Comparison of ENCODE assay signal across 8 cellular contexts in genomic region chr1:109427171-109427467, GRCh38. TPM values are rescaled to one million over a fixed set of nuclear protein-coding genes. Genes with fewer than 3 reads are reported as not detected.
DNase-seq lines count a peak whose midpoint lies in the region; ATAC-seq and TF ChIP-seq lines count a peak whose summit lies in the region.

No MANE protein-coding gene starts in this region.

- H3K4me3 Mint-ChIP-seq in GM23338: peak overlapping the region; percentile 95
- H3K4me3 Mint-ChIP-seq in T-helper 1 cell treated with Interleukin-12 subunit alpha and Interleukin-12 subunit beta and Interleukin-4 antibody, amounts not matched to agents 30 μg/mL and 1 μg/mL, for 36 hours: peak overlapping the region; percentile 96

- H4K20me1 ChIP-seq in GM23338 (replicated peaks; ENCODE audit: insufficient read depth): peaks cover 14% of the 10 kb centered on the region

- H3K4me2 ChIP-seq in GM23338: peak overlapping the region; percentile 84

- no peaks in the 10 kb centered on the region for H3K9me2 ChIP-seq in GM23338 (ENCODE audit: insufficient read depth)

- H3K27me3 Mint-ChIP-seq in GM23338 (ENCODE audit: insufficient read depth, low read depth, poor library complexity): peaks cover 2% of the 10 kb centered on the region
- H3K27me3 Mint-ChIP-seq in T-helper 1 cell treated with Interleukin-12 subunit alpha and Interleukin-12 subunit beta and Interleukin-4 antibody, amounts not matched to agents 30 μg/mL and 1 μg/mL, for 36 hours (ENCODE audit: low read depth): peaks cover 16% of the 10 kb centered on the region

- DNase-seq in GM23338 (ENCODE audit: low spot score) (no peak), fibroblast of the aortic adventitia (ENCODE audit: low read depth) (peak; percentile 44), sigmoid colon (no peak), T1000 (lab: John Stamatoyannopoulos, UW) (no peak), 8988T (no peak), DMS 273 (lab: John Stamatoyannopoulos, UW; ENCODE audit: unreplicated experiment) (no peak)

- ATAC-seq in GM23338 (no peak), GM19023 (IDR thresholded peaks at IDR 0.05; ENCODE audit: unreplicated experiment) (no peak)

- peaks cover 46% of the 10 kb centered on the region for H3K79me2 ChIP-seq in GM23338 (replicated peaks; ENCODE audit: insufficient read depth)

- peak overlapping the region; percentile 88 for H3K27ac Mint-ChIP-seq in GM23338
- peak overlapping the region; percentile 97 for H3K27ac Mint-ChIP-seq in T-helper 1 cell treated with Interleukin-12 subunit alpha and Interleukin-12 subunit beta and Interleukin-4 antibody, amounts not matched to agents 30 μg/mL and 1 μg/mL, for 36 hours

- no peak for TF ChIP-seq POLR2A in sigmoid colon (IDR thresholded peaks at IDR 0.05)

- peaks cover 4% of the 10 kb centered on the region; the same call in 1 of the 2 replicates for H3K4me1 ChIP-seq in GM23338 (ENCODE audit: insufficient read depth)
- peaks cover 4 to 41% (median 26%) of the 10 kb centered on the region in 4 donors for H3K4me1 ChIP-seq in sigmoid colon

- H2AFZ ChIP-seq in GM23338: no peak overlapping the region

- no peaks in the 10 kb centered on the region for H3K9me3 Mint-ChIP-seq in GM23338
- no peaks in the 10 kb centered on the region for H3K9me3 Mint-ChIP-seq in T-helper 1 cell treated with Interleukin-12 subunit alpha and Interleukin-12 subunit beta and Interleukin-4 antibody, amounts not matched to agents 30 μg/mL and 1 μg/mL, for 36 hours

- no peaks in the 10 kb centered on the region; the same call in 1 of the 2 replicates for H3K36me3 ChIP-seq in GM23338 (ENCODE audit: insufficient read depth)
- H3K36me3 ChIP-seq in sigmoid colon: no peaks in the 10 kb centered on the region

- no peaks in the 10 kb centered on the region for H3K27me3 ChIP-seq in GM23338 (ENCODE audit: insufficient read depth)
- H3K27me3 ChIP-seq in sigmoid colon: no peaks in the 10 kb centered on the region

- peak overlapping the region; percentile 78; the same call in 1 of the 2 replicates for H3K27ac ChIP-seq in GM23338 (ENCODE audit: low read depth)
- peak overlapping the region; percentile 86 to 94 (median 92) for H3K27ac ChIP-seq in sigmoid colon

- H3K4me1 Mint-ChIP-seq in GM23338: peaks cover 17% of the 10 kb centered on the region; the same call in 2 of the 3 replicates
- H3K4me1 Mint-ChIP-seq in T-helper 1 cell treated with Interleukin-12 subunit alpha and Interleukin-12 subunit beta and Interleukin-4 antibody, amounts not matched to agents 30 μg/mL and 1 μg/mL, for 36 hours (ENCODE audit: low read depth): peaks cover 31% of the 10 kb centered on the region

- H3F3A ChIP-seq in GM23338 (replicated peaks; ENCODE audit: low read depth): no peaks in the 10 kb centered on the region

- no peaks in the 10 kb centered on the region for H3K9me3 ChIP-seq in sigmoid colon

- H3K36me3 Mint-ChIP-seq in GM23338 (ENCODE audit: low read depth): no peaks in the 10 kb centered on the region
- peaks cover 26% of the 10 kb centered on the region for H3K36me3 Mint-ChIP-seq in T-helper 1 cell treated with Interleukin-12 subunit alpha and Interleukin-12 subunit beta and Interleukin-4 antibody, amounts not matched to agents 30 μg/mL and 1 μg/mL, for 36 hours (ENCODE audit: low read depth)

- 2 to 8% methylated on average over 7 of the region's 7 CpGs for WGBS in sigmoid colon, 2 donors

- TF ChIP-seq EP300 in sigmoid colon (IDR thresholded peaks at IDR 0.05): no peak

- no peak for TF ChIP-seq CTCF in GM23338 (conservative IDR thresholded peaks at IDR 0.05; ENCODE audit: low read depth in 2 of 2)
- no peak for TF ChIP-seq CTCF in fibroblast of the aortic adventitia (IDR thresholded peaks at IDR 0.05; ENCODE audit: insufficient read depth, low read length)
- no peak for TF ChIP-seq CTCF in sigmoid colon (IDR thresholded peaks at IDR 0.05)

- intact Hi-C loops in sigmoid colon (cut with DNase I): loop anchor here (2.0 to 5.0 kb wide), 3 partner anchors 40 to 106 kb away; partner anchors contain the start of genes ATXN7L2 and SYPL2

- peak overlapping the region; percentile 75 for H3K4me3 ChIP-seq in GM23338
- peak overlapping the region; percentile 76 for H3K4me3 ChIP-seq in fibroblast of the aortic adventitia (ENCODE audit: low read depth, low read length)
- H3K4me3 ChIP-seq in sigmoid colon: peak overlapping the region; percentile 60 to 99 (median 86)

TF ChIP-seq in GM23338, 12 proteins besides CTCF, POLR2A, EP300 and RAD21 (continues in another document):
- no peak for TF ChIP-seq NANOG (IDR thresholded peaks at IDR 0.05; ENCODE audit: borderline replicate concordance)
- TF ChIP-seq ZNF114 (CRISPR knock-in tag; IDR thresholded peaks at IDR 0.05): no peak
- no peak for TF ChIP-seq ETS1 (IDR thresholded peaks at IDR 0.05)
- no peak for TF ChIP-seq EZH2 (IDR thresholded peaks at IDR 0.05; ENCODE audit: low read depth, unreplicated experiment)

RNA-seq across cellular contexts. Expression of gene PSMA5, which starts 0.9 kb away (rescaled TPM):
- 94.2 and 104 TPM in 2 replicates for total RNA-seq in GM23338 (2014; rRNA removed; shearing (Covaris generic))
- polyA plus RNA-seq in GM23338 (2016; fragmentation: Nextera tagmentation; extraction: Ambion mirVana): 107 and 126 TPM in 2 replicates
- total RNA-seq in fibroblast of the aortic adventitia (ENCODE audit: low replicate concordance): 40.0 and 56.1 TPM in 2 replicates
- total RNA-seq in sigmoid colon: 10 to 100 TPM; 18.8 to 57.6 (median 25.8) TPM
- 100 to 1,000 TPM in 1 of 3 donors, 10 to 100 TPM in 2; 89.5 to 113 (median 94.9) TPM for polyA plus RNA-seq in sigmoid colon

RNA-seq across cellular contexts. Expression of gene SORT1, which starts 29.4 kb away (rescaled TPM):
- 51.7 and 55.4 TPM in 2 replicates for total RNA-seq in GM23338 (2014; rRNA removed; shearing (Covaris generic))
- polyA plus RNA-seq in GM23338 (2016; fragmentation: Nextera tagmentation; extraction: Ambion mirVana) (10.3 and 10.9 TPM in 2 replicates), sigmoid colon (10 to 100 TPM in 1 of 3 donors, 1 to 10 TPM in 2; 7.2 to 37.0 (median 8.6) TPM)
- total RNA-seq in fibroblast of the aortic adventitia (ENCODE audit: low replicate concordance) (3.0 and 4.5 TPM in 2 replicates), sigmoid colon (10 to 100 TPM; 33.4 to 55.1 (median 47.2) TPM)

RNA-seq across cellular contexts. Expression of gene SYPL2, which starts 39.2 kb away (rescaled TPM):
- 0.49 and 1.6 TPM in 2 replicates for total RNA-seq in GM23338 (2014; rRNA removed; shearing (Covaris generic))
- polyA plus RNA-seq in GM23338 (2016; fragmentation: Nextera tagmentation; extraction: Ambion mirVana) (0.40 and 0.56 TPM in 2 replicates), sigmoid colon (under 1 TPM in 2 of 3 donors, not detected in 1; under 0.01 to 0.58 TPM)
- total RNA-seq in fibroblast of the aortic adventitia (ENCODE audit: low replicate concordance) (0.25 and 1.7 TPM in 2 replicates), sigmoid colon (1 to 10 TPM; 2.1 to 6.9 (median 3.2) TPM)

RNA-seq across cellular contexts. Expression of gene ATXN7L2, which starts 56.6 kb away (rescaled TPM):
- total RNA-seq in GM23338 (2014; rRNA removed; shearing (Covaris generic)): 9.4 and 9.9 TPM in 2 replicates
- 8.0 and 9.4 TPM in 2 replicates for polyA plus RNA-seq in GM23338 (2016; fragmentation: Nextera tagmentation; extraction: Ambion mirVana)
- 1.6 and 2.9 TPM in 2 replicates for total RNA-seq in fibroblast of the aortic adventitia (ENCODE audit: low replicate concordance)
- 10 to 100 TPM in 1 of 4 donors, 1 to 10 TPM in 3; 2.0 to 12.2 (median 3.1) TPM for total RNA-seq in sigmoid colon
- polyA plus RNA-seq in sigmoid colon: 1 to 10 TPM; 1.8 to 5.7 (median 2.1) TPM
